Comparison of ENCODE assay signal across 8 cellular contexts in genomic region chr15:40029979-40030893, GRCh38. TPM values are rescaled to one million over a fixed set of nuclear protein-coding genes. Genes with fewer than 3 reads are reported as not detected.
DNase-seq lines count a peak whose midpoint lies in the region; ATAC-seq, FAIRE-seq and TF ChIP-seq lines count a peak whose summit lies in the region.

No MANE protein-coding gene starts in this region.

- no peak for DNase-seq in AG04450 (ENCODE audit: low read depth, low spot score)
- no peak for DNase-seq in GM12891 (ENCODE audit: insufficient read length, low spot score)
- DNase-seq in activated CD4-positive, alpha-beta memory T cell treated with anti-CD3 and anti-CD28 coated beads for 36 hours = peak; percentile 42
- DNase-seq in kidney glomerular epithelial cell (lab: John Stamatoyannopoulos, UW) = peak; percentile 16
- no peak for DNase-seq in medulla oblongata (ENCODE audit: extremely low spot score)
- DNase-seq in GM19240 (ENCODE audit: insufficient read length, low spot score) = no peak

- H3K4me3 Mint-ChIP-seq in activated CD4-positive, alpha-beta memory T cell treated with anti-CD3 and anti-CD28 coated beads for 36 hours = no peak overlapping the region

- TF ChIP-seq POLR2A in GM12891 (IDR thresholded peaks at IDR 0.05; ENCODE audit: low read depth, low read length) = no peak

- no peak overlapping the region for H3K27ac ChIP-seq in AG04450 (ENCODE audit: low read depth, low read length)

- H3K27me3 ChIP-seq in AG04450 (ENCODE audit: control insufficient read depth, insufficient read depth, low read length) = no peaks in the 10 kb centered on the region

- no peaks in the 10 kb centered on the region for H3K9me3 ChIP-seq in AG04450 (ENCODE audit: control insufficient read depth, insufficient read depth, low read length)

- TF ChIP-seq CTCF in AG04450 (IDR thresholded peaks at IDR 0.05; ENCODE audit: low read depth, low read length) = peak; percentile 73

- no peaks in the 10 kb centered on the region for H3K4me1 Mint-ChIP-seq in activated CD4-positive, alpha-beta memory T cell treated with anti-CD3 and anti-CD28 coated beads for 36 hours (ENCODE audit: low read depth)

- ATAC-seq in GM21717 (IDR thresholded peaks at IDR 0.05; ENCODE audit: unreplicated experiment) = no peak
- ATAC-seq in GM18502 (IDR thresholded peaks at IDR 0.05; ENCODE audit: poor library complexity, unreplicated experiment) = no peak

- intact Hi-C loops in activated CD4-positive, alpha-beta memory T cell treated with anti-CD3 and anti-CD28 coated beads for 36 hours (cut with micrococcal nuclease) = loop anchor here (10.0 kb wide), 1 partner anchor 345 kb away; no protein-coding TSS in a partner anchor

- POLR2A ChIA-PET in AG04450 (lab: Yijun Ruan, JAX) = no interaction called here
- POLR2A ChIA-PET in activated CD4-positive, alpha-beta memory T cell treated with anti-CD3 and anti-CD28 coated beads for 36 hours (lab: Charles Lee) = interaction anchor here (2.3 kb wide), 1 partner anchor 9 kb away, joined by 5 read pairs; the partner anchor contains the start of gene SRP14

- no peaks in the 10 kb centered on the region for H3K9me3 Mint-ChIP-seq in activated CD4-positive, alpha-beta memory T cell treated with anti-CD3 and anti-CD28 coated beads for 36 hours

- H3K36me3 Mint-ChIP-seq in activated CD4-positive, alpha-beta memory T cell treated with anti-CD3 and anti-CD28 coated beads for 36 hours = peaks cover 21% of the 10 kb centered on the region

- no peaks in the 10 kb centered on the region for H3K27me3 Mint-ChIP-seq in activated CD4-positive, alpha-beta memory T cell treated with anti-CD3 and anti-CD28 coated beads for 36 hours

- no peak overlapping the region for H3K4me3 ChIP-seq in AG04450 (ENCODE audit: low read depth, low read length)

- FAIRE-seq in GM12891 (lab: Jason Lieb, UNC) = peak; percentile 41

- H3K27ac Mint-ChIP-seq in activated CD4-positive, alpha-beta memory T cell treated with anti-CD3 and anti-CD28 coated beads for 36 hours = no peak overlapping the region

- CTCF ChIA-PET in AG04450 (lab: Charles Lee) = interaction anchor here (1.0 kb wide), 1 partner anchor 169 kb away, joined by 3 read pairs; no protein-coding TSS in a partner anchor
- CTCF ChIA-PET in activated CD4-positive, alpha-beta memory T cell treated with anti-CD3 and anti-CD28 coated beads for 36 hours (lab: Charles Lee) = interaction anchor here (0.5 to 1.9 kb wide), 5 partner anchors 10 to 1477 kb away, joined by 3 to 7 read pairs (median 4); no protein-coding TSS in a partner anchor

TF ChIP-seq in GM12891, 5 proteins besides CTCF, POLR2A, EP300 and RAD21:
- TF ChIP-seq TAF1 (IDR thresholded peaks at IDR 0.05; ENCODE audit: low read depth, low read length) = no peak
- no peak for TF ChIP-seq POU2F2 (IDR thresholded peaks at IDR 0.05; ENCODE audit: low read depth, low read length)
- TF ChIP-seq SPI1 (IDR thresholded peaks at IDR 0.05; ENCODE audit: low read depth, low read length) = no peak
- TF ChIP-seq POLR2AphosphoS5 (IDR thresholded peaks at IDR 0.05; ENCODE audit: low read depth, low read length) = no peak
- TF ChIP-seq PAX5 (IDR thresholded peaks at IDR 0.05; ENCODE audit: insufficient read depth, low read length, severe bottlenecking) = no peak

RNA-seq across cellular contexts. Expression of gene SRP14, which starts 8.7 kb away (rescaled TPM):
- polyA plus RNA-seq in AG04450 (2011; rRNA removed) = 426 and 559 TPM in 2 replicates
- polyA minus RNA-seq in AG04450 (2011; rRNA and poly(A)+ RNA removed) = 124 and 136 TPM in 2 replicates
- polyA plus RNA-seq in GM12891 (2012; ENCODE audit: low read depth, missing spikeins) = 340 TPM
- total RNA-seq in activated CD4-positive, alpha-beta memory T cell treated with anti-CD3 and anti-CD28 coated beads for 36 hours = 100 to 1,000 TPM; 168 to 170 TPM

Comparison
In these comparisons a context has a peak if more than half of its experiments do, and no peak if none do; other contexts are left out.
1. DNase-seq: peak in activated CD4-positive, alpha-beta memory T cell treated with anti-CD3 and anti-CD28 coated beads for 36 hours (single experiment) and kidney glomerular epithelial cell (single experiment); none in AG04450 (single experiment), GM12891 (single experiment), medulla oblongata (single experiment) and GM19240 (single experiment).